In the genomic region with DNA sequence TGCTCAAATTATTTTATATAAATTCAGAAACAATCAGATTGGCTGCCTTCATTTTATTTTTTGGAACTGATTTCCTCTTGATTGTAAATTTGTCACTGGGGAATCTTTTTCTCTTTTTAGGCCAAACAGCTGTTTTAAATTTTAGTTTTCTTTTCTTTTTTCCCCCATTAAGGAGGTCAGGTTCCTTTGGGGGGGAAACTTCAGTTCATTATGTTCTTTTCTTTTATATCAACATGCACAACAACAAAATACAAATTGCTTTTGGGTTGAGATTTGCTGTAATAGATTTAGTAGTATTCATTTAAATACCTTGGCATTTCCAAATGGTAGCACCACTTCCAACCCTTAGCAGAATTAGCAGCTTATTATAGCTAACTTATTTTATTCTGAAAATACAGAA, we compare ENCODE assay signal across 34 cellular contexts.
"Had no signal": no experiment of that assay in that cellular context is flagged by ENCODE, and none has a peak within 500 bp of the region (broad histone marks: within the 10 kb centered on the region; RNA-seq: fewer than 3 reads in every experiment).

No MANE protein-coding gene starts in this region.

- H3K4me1 ChIP-seq: Peyer's patch had no signal

- H3K9me3 ChIP-seq: MG63, Peyer's patch had no signal

- ATAC-seq: activated naive CD4-positive, alpha-beta T cell treated with anti-CD3 and anti-CD28 coated beads, Interleukin-2, amount 50 U/mL, for 72 hours; activated T-cell treated with anti-CD3 and anti-CD28 coated beads, Interleukin-2, amount 50 U/mL, for 4 hours; PC-3 had no signal

- H3K27ac ChIP-seq: Peyer's patch, VCaP had no signal

- H3K27me3 ChIP-seq: MG63, Peyer's patch had no signal

- H3K4me3 ChIP-seq: MG63, Peyer's patch had no signal

- H3K36me3 ChIP-seq: MG63, Peyer's patch had no signal

- DNase-seq: activated B cell treated with CpG ODN at 0.5 μM for 24 hours; activated CD4-positive, alpha-beta memory T cell treated with anti-CD3 and anti-CD28 coated beads for 36 hours; activated CD4-positive, alpha-beta T cell treated with anti-CD3 and anti-CD28 coated beads for 4 hours; activated CD4-positive, alpha-beta T cell treated with anti-CD3 and anti-CD28 coated beads, Interleukin-2, amount 50 U/mL, for 1 hour; activated CD4-positive, CD25-positive, alpha-beta regulatory T cell treated with anti-CD3 and anti-CD28 coated beads, Interleukin-2, amount 50 U/mL, for 72 hours; activated CD8-positive, alpha-beta memory T cell treated with anti-CD3 and anti-CD28 coated beads, Interleukin-2, amount 50 U/mL, for 4 hours; activated gamma-delta T cell treated with Interleukin-2 at 50 U/mL for 16 hours; activated naive CD4-positive, alpha-beta T cell treated with anti-CD3 and anti-CD28 coated beads for 36 hours; activated T-cell treated with anti-CD3 and anti-CD28 coated beads for 4 hours; activated T-cell treated with anti-CD3 and anti-CD28 coated beads, Interleukin-2, amount 50 U/mL, for 4 hours; anterior cingulate cortex; IMR-90; Kasumi-1; KG1; MG63; NCI-H1048; NCI-H1105 treated with DMSO at 0.1 percent for 48 hours; NCI-H1436; NCI-H1694; NCI-H1930; NCI-H2081 treated with DMSO at 0.1 percent for 48 hours; NCI-H226; NCI-H524 treated with DMSO at 0.1 percent for 48 hours; NCI-H748 treated with DMSO at 0.1 percent for 48 hours; NK-92 treated with Interleukin-12 subunit alpha and Interleukin-12 subunit beta, amount 100 ng/mL, for 24 hours; PC-3; Peyer's patch; RPMI8226; SW 1271; T-helper 1 cell; T-helper 2 cell; T-helper 9 cell had no signal
